ENCODE assay signal across 8 cellular contexts in the genomic region with DNA sequence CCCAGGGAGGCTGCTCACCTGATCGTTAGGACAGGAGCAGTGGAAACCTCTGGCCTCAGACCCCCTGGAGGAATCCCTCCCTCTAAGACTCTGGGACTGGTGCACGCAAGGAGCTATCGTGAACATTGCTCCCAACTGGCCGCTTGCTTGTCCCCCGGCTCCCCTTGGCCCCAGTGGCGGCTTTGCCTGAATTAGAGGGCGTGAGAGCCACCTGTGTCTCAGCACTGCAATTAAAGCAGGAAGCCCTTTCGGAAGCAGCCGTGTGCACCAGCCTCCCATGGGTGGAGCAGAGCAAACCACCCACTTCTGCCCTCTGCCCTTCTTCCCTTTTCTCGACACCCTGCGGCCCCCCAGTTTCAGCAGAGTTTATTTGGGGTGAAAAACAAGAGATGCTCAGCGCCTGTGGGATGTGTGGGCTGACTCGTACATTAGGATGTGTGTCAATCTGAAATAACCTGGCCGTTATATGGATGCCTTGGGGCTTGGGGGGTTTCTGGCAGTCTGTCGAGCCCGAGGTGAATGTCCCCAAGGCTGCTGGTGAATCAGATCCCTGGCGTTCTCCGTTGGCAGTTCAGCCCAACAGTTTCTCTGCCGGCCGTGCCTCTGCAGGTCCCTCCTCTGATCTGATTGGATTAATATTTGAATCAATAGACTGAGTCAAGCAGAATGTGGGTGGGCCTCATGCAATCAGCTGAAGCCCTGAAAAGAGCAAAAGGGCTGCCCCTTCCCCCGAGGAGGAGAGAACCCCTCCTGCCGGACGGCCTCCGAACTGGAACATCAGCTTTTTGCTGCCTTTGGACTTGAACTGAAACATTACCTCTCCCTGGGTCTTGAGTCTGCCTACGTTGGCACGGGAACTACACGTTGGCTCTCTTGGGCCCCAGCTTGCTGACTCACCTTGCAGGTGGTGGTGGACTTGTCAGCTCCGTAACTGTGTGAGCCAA. TPM values are rescaled to one million over a fixed set of nuclear protein-coding genes. Genes with fewer than 3 reads are reported as not detected.
A peak's percentile ranks its signal among the peaks of the same experiment; 100 is the strongest.
DNase-seq lines count a peak whose midpoint lies in the region; ATAC-seq and TF ChIP-seq lines count a peak whose summit lies in the region.

No MANE protein-coding gene starts in this region.

- no peak for TF ChIP-seq POLR2A in body of pancreas (IDR thresholded peaks at IDR 0.05)

- H3K27me3 ChIP-seq in body of pancreas = no peaks in the 10 kb centered on the region

- no peaks in the 10 kb centered on the region for H3K9me3 ChIP-seq in body of pancreas

- H3K4me3 ChIP-seq in body of pancreas = no peak overlapping the region

- TF ChIP-seq CTCF in GM10248 (IDR thresholded peaks at IDR 0.05; ENCODE audit: control extremely low read depth, extremely low read depth, low read depth, missing control alignments) (no peak), body of pancreas (IDR thresholded peaks at IDR 0.05) (peak in 2 of 7 experiments; percentile 9 to 28)

- H3K36me3 ChIP-seq in body of pancreas (replicated peaks in 1 of 2; ENCODE audit: insufficient read depth in 1 of 2, low read depth in 2 of 2) = no peaks in the 10 kb centered on the region

- WGBS in body of pancreas, 2 donors = 32 to 51% methylated on average over 18 to 28 of the region's 28 CpGs

- POLR2A ChIA-PET in GM10248 (lab: Yijun Ruan, JAX) = interaction anchor here (0.6 kb wide), 1 partner anchor 31 kb away, joined by 3 read pairs; no protein-coding TSS in a partner anchor

- intact Hi-C loops in body of pancreas (cut with DNase I) = no loop called here

- peak; percentile 36 for ATAC-seq in HG02798 (IDR thresholded peaks at IDR 0.05; ENCODE audit: poor library complexity, unreplicated experiment)
- ATAC-seq in body of pancreas = peak; percentile 77
- no peak for ATAC-seq in HG02623 (IDR thresholded peaks at IDR 0.05; ENCODE audit: unreplicated experiment)

- peak overlapping the region in 1 of 4 donors; percentile 29 for H3K27ac ChIP-seq in body of pancreas

- CTCF ChIA-PET in GM10248 (lab: Yijun Ruan, JAX) = interaction anchor here (1.3 to 1.5 kb wide), 2 partner anchors 9 to 247 kb away, joined by 5 read pairs; no protein-coding TSS in a partner anchor

- peaks cover 19% of the 10 kb centered on the region for H3K4me1 ChIP-seq in body of pancreas

- peak; percentile 62 for DNase-seq in GM10248 (ENCODE audit: extremely low spot score)
- peak; percentile 25 to 70 (median 37) for DNase-seq in T-helper 1 cell
- DNase-seq in body of pancreas = peak; percentile 35 to 84 (median 60)
- peak; percentile 28 to 37 for DNase-seq in stimulated activated CD4-positive, alpha-beta T cell treated with anti-CD3 and anti-CD28 coated beads, Interleukin-12 subunit alpha, Interleukin-12 subunit beta, amount 100 ng/mL, for 24 hours (ENCODE audit: low read depth in 2 of 2)
- no peak for DNase-seq in SHP77 (lab: John Stamatoyannopoulos, UW)
- no peak for DNase-seq in GM03348 (ENCODE audit: low spot score)

RNA-seq across cellular contexts. Expression of a gene that starts 7.3 kb away (rescaled TPM):
- not detected for total RNA-seq in body of pancreas

RNA-seq across cellular contexts. Expression of a gene that starts 53.7 kb away (rescaled TPM):
- total RNA-seq in body of pancreas = 10 to 100 TPM in 1 of 2 donors, 1 to 10 TPM in 1; 4.2 to 10.2 TPM

Comparison
In these comparisons a context has a peak if more than half of its experiments do, and no peak if none do; other contexts are left out.
1. DNase-seq: peak in GM10248 (single experiment), T-helper 1 cell (5 of 5), body of pancreas (4 of 4) and stimulated activated CD4-positive, alpha-beta T cell treated with anti-CD3 and anti-CD28 coated beads, Interleukin-12 subunit alpha, Interleukin-12 subunit beta, amount 100 ng/mL, for 24 hours (2 of 2); none in SHP77 (0 of 2) and GM03348 (single experiment).